Comparison of ENCODE assay signal across 16 cellular contexts in the genomic region with DNA sequence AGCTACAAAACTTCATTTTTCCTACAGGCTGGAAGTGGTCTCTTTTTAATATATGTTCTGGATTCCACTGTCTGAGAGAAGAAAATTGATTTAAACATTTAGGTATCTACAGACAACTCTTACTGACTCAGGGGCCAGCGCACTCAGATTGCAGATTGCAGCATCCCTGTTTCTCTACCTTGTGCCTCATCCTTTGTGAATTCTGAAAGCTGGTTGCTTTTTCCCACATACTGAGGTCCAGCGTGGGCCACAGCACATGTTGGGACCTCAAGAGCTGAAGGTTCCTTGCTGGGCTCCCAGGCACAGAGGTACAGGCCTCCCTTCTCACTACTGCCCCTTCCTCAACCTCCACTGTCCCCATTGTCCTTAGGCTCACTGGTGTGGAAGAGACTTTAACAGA.
"Had no signal": no experiment of that assay in that cellular context is flagged by ENCODE, and none has a peak within 500 bp of the region (broad histone marks: within the 10 kb centered on the region; RNA-seq: fewer than 3 reads in every experiment).

No MANE protein-coding gene starts in this region.

- H3K27ac ChIP-seq: body of pancreas, prostate gland, suprapubic skin had no signal

- H3K36me3 Mint-ChIP-seq: activated CD4-positive, alpha-beta memory T cell treated with anti-CD3 and anti-CD28 coated beads for 36 hours; activated CD8-positive, alpha-beta memory T cell treated with anti-CD3 and anti-CD28 coated beads, Interleukin-2, amount 10 ng/mL, durations not matched to agents 7 days and 5 days; activated naive CD4-positive, alpha-beta T cell treated with anti-CD3 and anti-CD28 coated beads, Interleukin-2, amount 10 ng/mL, durations not matched to agents 7 days and 5 days had no signal

- DNase-seq: activated CD4-positive, alpha-beta memory T cell treated with anti-CD3 and anti-CD28 coated beads for 36 hours; activated CD4-positive, alpha-beta T cell treated with anti-CD3 and anti-CD28 coated beads for 36 hours; activated CD8-positive, alpha-beta memory T cell treated with anti-CD3 and anti-CD28 coated beads, Interleukin-2, amount 10 ng/mL, durations not matched to agents 7 days and 5 days; activated naive CD4-positive, alpha-beta T cell treated with anti-CD3 and anti-CD28 coated beads, Interleukin-2, amount 10 ng/mL, durations not matched to agents 7 days and 5 days; activated T-cell treated with anti-CD3 and anti-CD28 coated beads, Interleukin-2, amount 50 U/mL, for 1 hour; body of pancreas; islet precursor cell; mesendoderm; nephron progenitor cell; right cardiac atrium; T-helper 17 cell had no signal

- ATAC-seq: activated CD4-positive, alpha-beta T cell treated with anti-CD3 and anti-CD28 coated beads for 36 hours; activated CD8-positive, alpha-beta memory T cell treated with anti-CD3 and anti-CD28 coated beads, Interleukin-2, amount 10 ng/mL, durations not matched to agents 7 days and 5 days; body of pancreas; gastroesophageal sphincter; right cardiac atrium; T-helper 17 cell had no signal

- H3K4me1 ChIP-seq: body of pancreas, prostate gland, suprapubic skin had no signal

- H3K4me3 Mint-ChIP-seq: activated CD4-positive, alpha-beta memory T cell treated with anti-CD3 and anti-CD28 coated beads for 36 hours; activated CD4-positive, alpha-beta T cell treated with anti-CD3 and anti-CD28 coated beads for 36 hours; activated CD8-positive, alpha-beta memory T cell treated with anti-CD3 and anti-CD28 coated beads, Interleukin-2, amount 10 ng/mL, durations not matched to agents 7 days and 5 days; activated naive CD4-positive, alpha-beta T cell treated with anti-CD3 and anti-CD28 coated beads, Interleukin-2, amount 10 ng/mL, durations not matched to agents 7 days and 5 days; nephron progenitor cell; stimulated activated naive CD8-positive, alpha-beta T cell treated with anti-CD3 and anti-CD28 coated beads, Interleukin-15, Interleukin-2, amounts not matched to agents 100 ng/mL and 50 ng/mL, for 24 hours; T-helper 17 cell had no signal

- H3K9me3 ChIP-seq: body of pancreas, gastroesophageal sphincter, prostate gland, suprapubic skin had no signal

- H3K9me3 Mint-ChIP-seq: activated CD4-positive, alpha-beta memory T cell treated with anti-CD3 and anti-CD28 coated beads for 36 hours; activated naive CD4-positive, alpha-beta T cell treated with anti-CD3 and anti-CD28 coated beads, Interleukin-2, amount 10 ng/mL, durations not matched to agents 7 days and 5 days; activated T-helper 2 cell treated with anti-CD3 and anti-CD28 coated beads, Interferon-gamma antibody, Interleukin-2, Interleukin-4, amounts not matched to agents 10 μg/mL and 5 μg/mL and 100 μg/mL, durations not matched to agents 14 hours and 24 hours and 36 hours; nephron progenitor cell; stimulated activated naive CD8-positive, alpha-beta T cell treated with anti-CD3 and anti-CD28 coated beads, Interleukin-15, Interleukin-2, amounts not matched to agents 100 ng/mL and 50 ng/mL, for 24 hours had no signal

- H3K4me1 Mint-ChIP-seq: activated CD4-positive, alpha-beta T cell treated with anti-CD3 and anti-CD28 coated beads for 36 hours; activated CD8-positive, alpha-beta memory T cell treated with anti-CD3 and anti-CD28 coated beads, Interleukin-2, amount 10 ng/mL, durations not matched to agents 7 days and 5 days; activated naive CD4-positive, alpha-beta T cell treated with anti-CD3 and anti-CD28 coated beads, Interleukin-2, amount 10 ng/mL, durations not matched to agents 7 days and 5 days; nephron progenitor cell; T-helper 17 cell had no signal

- H3K36me3 ChIP-seq: gastroesophageal sphincter, prostate gland, suprapubic skin had no signal

- H3K4me3 ChIP-seq: body of pancreas, gastroesophageal sphincter, prostate gland, suprapubic skin had no signal

- H3K27me3 ChIP-seq: body of pancreas, gastroesophageal sphincter, suprapubic skin had no signal

- H3K27ac Mint-ChIP-seq: activated CD4-positive, alpha-beta memory T cell treated with anti-CD3 and anti-CD28 coated beads for 36 hours; activated CD4-positive, alpha-beta T cell treated with anti-CD3 and anti-CD28 coated beads for 36 hours; activated CD8-positive, alpha-beta memory T cell treated with anti-CD3 and anti-CD28 coated beads, Interleukin-2, amount 10 ng/mL, durations not matched to agents 7 days and 5 days; activated naive CD4-positive, alpha-beta T cell treated with anti-CD3 and anti-CD28 coated beads, Interleukin-2, amount 10 ng/mL, durations not matched to agents 7 days and 5 days; activated T-helper 2 cell treated with anti-CD3 and anti-CD28 coated beads, Interferon-gamma antibody, Interleukin-2, Interleukin-4, amounts not matched to agents 10 μg/mL and 5 μg/mL and 100 μg/mL, durations not matched to agents 14 hours and 24 hours and 36 hours; nephron progenitor cell; stimulated activated naive CD8-positive, alpha-beta T cell treated with anti-CD3 and anti-CD28 coated beads, Interleukin-15, Interleukin-2, amounts not matched to agents 100 ng/mL and 50 ng/mL, for 24 hours; T-helper 17 cell had no signal
